In the genomic region with DNA sequence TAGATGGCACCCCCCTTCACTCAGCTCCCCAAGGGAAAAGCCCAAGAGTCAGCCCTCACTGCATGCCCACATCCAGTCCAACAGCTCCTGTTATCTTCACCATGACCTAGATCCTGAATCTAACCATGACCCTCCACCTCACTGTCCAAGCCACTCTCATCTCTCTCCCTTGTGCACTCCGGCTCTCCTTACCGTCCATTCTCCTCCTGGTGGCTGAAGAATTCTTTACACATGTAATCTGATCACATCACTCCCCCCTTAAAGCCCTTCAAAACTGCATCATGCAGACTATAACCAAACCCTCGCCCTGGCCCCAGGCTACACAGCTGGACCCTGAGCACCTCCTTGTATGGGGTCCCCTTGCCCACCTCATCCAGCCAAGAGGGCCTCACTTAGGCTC, we compare ENCODE assay signal across 1 cellular context.
TF ChIP-seq lines count a peak whose summit lies in the region.

No MANE protein-coding gene starts in this region.

TF ChIP-seq in HEK293T, 16 proteins besides CTCF, POLR2A, EP300 and RAD21:
- TF ChIP-seq PKNOX1 (IDR thresholded peaks at IDR 0.05) (no peak), BHLHE40 (IDR thresholded peaks at IDR 0.05; ENCODE audit: borderline replicate concordance) (no peak), CTBP1 (IDR thresholded peaks at IDR 0.05; ENCODE audit: borderline replicate concordance) (no peak), ZNF384 (IDR thresholded peaks at IDR 0.05) (no peak), FOXK2 (IDR thresholded peaks at IDR 0.05) (no peak), ARNT (IDR thresholded peaks at IDR 0.05) (no peak), SP1 (IDR thresholded peaks at IDR 0.05) (no peak), LEF1 (IDR thresholded peaks at IDR 0.05; ENCODE audit: borderline replicate concordance) (no peak), TARDBP (IDR thresholded peaks at IDR 0.05) (no peak), L3MBTL2 (conservative IDR thresholded peaks at IDR 0.05) (no peak), ELF4 (IDR thresholded peaks at IDR 0.05) (no peak), FOXA1 (IDR thresholded peaks at IDR 0.05) (no peak), HDGF (IDR thresholded peaks at IDR 0.05; ENCODE audit: borderline replicate concordance) (no peak), NFRKB (IDR thresholded peaks at IDR 0.05) (no peak), SUZ12 (IDR thresholded peaks at IDR 0.05) (no peak), FOXM1 (IDR thresholded peaks at IDR 0.05; ENCODE audit: borderline replicate concordance) (no peak)
